Comparison of ENCODE assay signal across 9 cellular contexts in genomic region chr1:31587720-31588423, GRCh38. TPM values are rescaled to one million over a fixed set of nuclear protein-coding genes. Genes with fewer than 3 reads are reported as not detected.
DNase-seq lines count a peak whose midpoint lies in the region; FAIRE-seq and TF ChIP-seq lines count a peak whose summit lies in the region.
"Had no signal": no experiment of that assay in that cellular context is flagged by ENCODE, and none has a peak within 500 bp of the region (broad histone marks: within the 10 kb centered on the region; RNA-seq: fewer than 3 reads in every experiment).

No MANE protein-coding gene starts in this region.

- peak overlapping the region; percentile 80; the same call in 1 of the 2 replicates for H2BK20ac ChIP-seq in H1 (ENCODE audit: low read length)

- WGBS in H1 (ENCODE audit: extremely low coverage in 1 of 2, insufficient coverage in 1 of 2, insufficient read length in 1 of 2, insufficient replicate concordance in 2 of 2, low coverage in 1 of 2, low lambda C conversion rate in 2 of 2, missing lambda C conversion rate in 1 of 2), 2 experiments: 52% methylated on average over 14 of the region's 14 CpGs; no CpG with 5 or more reads in 1 of the 2 experiments
- WGBS in stomach, 5 donors: 28 to 40% (median 34%) methylated on average over 11 to 14 of the region's 14 CpGs

- H3K14ac ChIP-seq in H1 (ENCODE audit: insufficient read length): no peak overlapping the region

- H3K4me1 ChIP-seq in H1 (replicated peaks in 1 of 4; ENCODE audit: control insufficient read depth in 3 of 4, insufficient read depth in 4 of 4, low read length in 3 of 4) (peaks cover 2 to 12% (median 10%) of the 10 kb centered on the region in 4 experiments), muscle layer of colon (ENCODE audit: insufficient read depth, low read length) (peaks cover 59% of the 10 kb centered on the region), stomach (peaks cover 46 to 75% (median 60%) of the 10 kb centered on the region in 4 donors)

- H2BK15ac ChIP-seq in H1 (ENCODE audit: low read length): peak overlapping the region; percentile 81; the same call in 1 of the 2 replicates

- no peak overlapping the region for H3K4ac ChIP-seq in H1 (replicated peaks; ENCODE audit: insufficient read length, low read depth, low read length)

- TF ChIP-seq CTCF in H1 (IDR thresholded peaks at IDR 0.05; ENCODE audit: control extremely low read depth in 1 of 3, insufficient read depth in 1 of 3, low read depth in 1 of 3, low read length in 3 of 3) (peak; percentile 72 to 94 (median 94)), stomach (IDR thresholded peaks at IDR 0.05) (peak in 5 of 7 experiments; percentile 39 to 57 (median 49))

- H2AFZ ChIP-seq in H1 (ENCODE audit: low read length): no peak overlapping the region

- peak overlapping the region; percentile 82; the same call in 1 of the 2 replicates for H2BK12ac ChIP-seq in H1 (ENCODE audit: low read depth, low read length)

- TF ChIP-seq EP300 in H1 (IDR thresholded peaks at IDR 0.05; ENCODE audit: borderline replicate concordance in 1 of 2, low read depth in 2 of 2, low read length in 2 of 2): no peak
- TF ChIP-seq EP300 in stomach (IDR thresholded peaks at IDR 0.05): no peak

- CTCF ChIA-PET in H1 (lab: Charles Lee; ENCODE audit: partially characterized antibody): interaction anchor here (0.7 to 4.2 kb wide), 20 partner anchors 9 to 170 kb away, joined by 3 to 43 read pairs (median 4); partner anchors contain the start of gene TINAGL1

- H3K27me3 ChIP-seq in H1 (replicated peaks in 1 of 4; ENCODE audit: control insufficient read depth in 3 of 4, extremely low read depth in 1 of 4, insufficient read depth in 3 of 4, low read length in 3 of 4): peaks cover 0 to 12% (median 5%) of the 10 kb centered on the region in 4 experiments; a peak in 4 of 7 replicates
- no peaks in the 10 kb centered on the region for H3K27me3 ChIP-seq in muscle layer of colon (ENCODE audit: control insufficient read depth in 1 of 2, insufficient read depth in 2 of 2, low read length in 2 of 2)
- H3K27me3 ChIP-seq in stomach: peaks cover 0 to 6% (median under 1%) of the 10 kb centered on the region in 3 donors

- peak overlapping the region; percentile 68; the same call in 1 of the 2 replicates for H2AK5ac ChIP-seq in H1 (ENCODE audit: low read depth, low read length)

- H3K23ac ChIP-seq in H1 (ENCODE audit: insufficient read length): no peak overlapping the region

- H4K5ac ChIP-seq in H1 (ENCODE audit: insufficient read length, low read depth, low read length): no peak overlapping the region

- H3K4me3 ChIP-seq in H1 (ENCODE audit: extremely low read depth in 1 of 4, insufficient read depth in 2 of 4, low read depth in 3 of 4, low read length in 4 of 4) (peak overlapping the region in 1 of 4 experiments; percentile 62; a peak in 1 of 8 replicates), muscle layer of colon (ENCODE audit: low read depth in 1 of 2, low read length in 2 of 2) (peak overlapping the region in 1 of 2 donors; percentile 49), stomach (peak overlapping the region in 2 of 4 donors; percentile 41 to 50)

- no peaks in the 10 kb centered on the region for H3K79me1 ChIP-seq in H1 (ENCODE audit: low read depth, low read length)

- H3K27ac ChIP-seq in H1 (ENCODE audit: low read depth, low read length): no peak overlapping the region
- peak overlapping the region; percentile 89 for H3K27ac ChIP-seq in muscle layer of colon (ENCODE audit: low read depth, low read length)
- peak overlapping the region; percentile 66 to 92 (median 81) for H3K27ac ChIP-seq in stomach

- peak; percentile 50 for FAIRE-seq in H1 (lab: Jason Lieb, UNC)

- TF ChIP-seq POLR2A in H1 (IDR thresholded peaks at IDR 0.05; ENCODE audit: control extremely low read depth in 1 of 2, low read depth in 2 of 2, low read length in 2 of 2) (peak in 1 of 2 experiments; percentile 42; a peak in 1 of 3 replicates), stomach (IDR thresholded peaks at IDR 0.05) (no peak)

- intact Hi-C loops in stomach (cut with DNase I; ENCODE audit: low total_unique reads): no loop called here

- H4K8ac ChIP-seq in H1 (ENCODE audit: extremely low read depth, insufficient read depth, low read length): no peak overlapping the region

- no peak overlapping the region; the same call in 1 of the 2 replicates for H3K18ac ChIP-seq in H1 (ENCODE audit: extremely low read depth, low read length)

- H4K91ac ChIP-seq in H1 (replicated peaks; ENCODE audit: insufficient read length, low read length): peak overlapping the region; percentile 8

- POLR2A ChIA-PET in H1 (lab: Charles Lee; ENCODE audit: partially characterized antibody): interaction anchor here (0.5 to 1.0 kb wide), 3 partner anchors 25 to 250 kb away, joined by 3 to 5 read pairs (median 3); partner anchors contain the start of gene PEF1

- H2BK120ac ChIP-seq in H1 (replicated peaks; ENCODE audit: low read depth, low read length): no peak overlapping the region

- no peaks in the 10 kb centered on the region for H3K9me3 ChIP-seq in H1 (ENCODE audit: insufficient read depth in 2 of 2, low read depth in 1 of 2, low read length in 1 of 2)
- no peaks in the 10 kb centered on the region for H3K9me3 ChIP-seq in muscle layer of colon (ENCODE audit: low read length)
- H3K9me3 ChIP-seq in stomach: no peaks in the 10 kb centered on the region

- DNase-seq in NCI-H1436 (lab: John Stamatoyannopoulos, UW): peak; percentile 47
- DNase-seq in NCI-H1436 treated with DMSO at 0.1 percent for 48 hours (lab: John Stamatoyannopoulos, UW): no peak
- DNase-seq in NCI-H1092 treated with DMSO at 0.1 percent for 48 hours (lab: John Stamatoyannopoulos, UW): peak; percentile 44
- DNase-seq in activated CD4-positive, alpha-beta T cell treated with anti-CD3 and anti-CD28 coated beads for 4 hours: peak; percentile 20 to 33
- DNase-seq in H1 (ENCODE audit: low read depth in 1 of 2, low spot score in 2 of 2): peak in 1 of 2 experiments; percentile 91
- peak; percentile 71 for DNase-seq in stomach
- DNase-seq in midbrain (lab: John Stamatoyannopoulos, UW): no peak

- peak overlapping the region; percentile 52 to 60; a peak in 1 of 4 replicates for H3K4me2 ChIP-seq in H1 (ENCODE audit: insufficient read depth in 1 of 2, low read depth in 2 of 2, low read length in 2 of 2)

- H3K36me3 ChIP-seq in H1 (ENCODE audit: control insufficient read depth in 2 of 4, insufficient read depth in 4 of 4, low read length in 3 of 4) (no peaks in the 10 kb centered on the region), muscle layer of colon (ENCODE audit: insufficient read depth, low read length) (peaks cover 24% of the 10 kb centered on the region), stomach (peaks cover 18 to 42% (median 35%) of the 10 kb centered on the region in 4 donors)

- H3K9ac ChIP-seq in H1 (replicated peaks in 1 of 4; ENCODE audit: extremely low read depth in 1 of 4, low read depth in 3 of 4, low read length in 3 of 4): no peak overlapping the region
- peak overlapping the region; percentile 59 for H3K9ac ChIP-seq in muscle layer of colon (ENCODE audit: low read length)

- no peak overlapping the region for H3K56ac ChIP-seq in H1 (replicated peaks; ENCODE audit: insufficient read length, low read depth, low read length)

- H3K79me2 ChIP-seq in H1 (ENCODE audit: control insufficient read depth in 1 of 2, insufficient read depth in 2 of 2, low read length in 2 of 2): no peaks in the 10 kb centered on the region

- TF ChIP-seq RAD21 in H1 (IDR thresholded peaks at IDR 0.05 in 1 of 2, conservative IDR thresholded peaks at IDR 0.05 in 1 of 2; ENCODE audit: low read depth in 2 of 2, low read length in 2 of 2): peak; percentile 43 to 59

- H2BK5ac ChIP-seq in H1 (ENCODE audit: low read depth, low read length): no peak overlapping the region

- no peaks in the 10 kb centered on the region; the same call in 1 of the 2 replicates for H3K23me2 ChIP-seq in H1 (ENCODE audit: low read depth, low read length)

- no peaks in the 10 kb centered on the region for H4K20me1 ChIP-seq in H1 (replicated peaks in 1 of 2; ENCODE audit: control insufficient read depth in 1 of 2, insufficient read depth in 2 of 2, low read length in 2 of 2)

TF ChIP-seq in H1, 55 proteins besides CTCF, POLR2A, EP300 and RAD21 (continues in another document):
- TF ChIP-seq SP2 (IDR thresholded peaks at IDR 0.05; ENCODE audit: low read length) (no peak), GABPA (IDR thresholded peaks at IDR 0.05; ENCODE audit: borderline replicate concordance, insufficient read depth, low read length) (0 out of 2 replicates have a peak, but pooled peaks have one; percentile 34)

RNA-seq across cellular contexts. Expression of gene TINAGL1, which starts 11.6 kb away (rescaled TPM):
- 9.7 and 11.2 TPM in 2 replicates for total RNA-seq in H1 (2021; fragmentation: NEBNext Ultra II Directional; extraction: Animal tissue kit (Norgen Biotek cat#: 25700))
- 21.7 and 24.2 TPM in 2 replicates for polyA plus RNA-seq in H1 (2011; rRNA removed)
- 14.3 TPM for polyA plus RNA-seq in H1 (2011; cell fraction: cytosol; rRNA removed)
- 25.4 TPM for polyA plus RNA-seq in H1 (2011; cell fraction: nucleus; rRNA removed)
- 6.3 to 11.6 TPM (median 10.3 TPM) in 4 replicates for polyA plus RNA-seq in H1 (2012, experiment 1 of 2)
- polyA plus RNA-seq in H1 (2012, experiment 2 of 2): 12.6 TPM
- polyA plus RNA-seq in H1 (2013, experiment 1 of 2): 11.6 TPM
- polyA plus RNA-seq in H1 (2013, experiment 2 of 2): 12.2 TPM
- 10.0 and 12.2 TPM in 2 replicates for polyA minus RNA-seq in H1 (2011; rRNA and poly(A)+ RNA removed)
- 7.3 TPM for polyA minus RNA-seq in H1 (2011; cell fraction: cytosol; rRNA and poly(A)+ RNA removed)
- 12.3 TPM for polyA minus RNA-seq in H1 (2011; cell fraction: nucleus; rRNA and poly(A)+ RNA removed)
- 100 to 1,000 TPM in 4 of 5 donors, 10 to 100 TPM in 1; 88.1 to 691 (median 173) TPM for total RNA-seq in stomach
- polyA plus RNA-seq in stomach: 10 to 100 TPM; 17.9 to 43.8 (median 37.6) TPM
- total RNA-seq: CD8-positive, alpha-beta memory T cell had no signal
- polyA plus RNA-seq: CD8-positive, alpha-beta memory T cell had no signal

RNA-seq across cellular contexts. Expression of gene HCRTR1, which starts 29.6 kb away (rescaled TPM):
- 0.35 and 0.44 TPM in 2 replicates for total RNA-seq in H1 (2021; fragmentation: NEBNext Ultra II Directional; extraction: Animal tissue kit (Norgen Biotek cat#: 25700))
- polyA plus RNA-seq in H1 (2011; rRNA removed): 0.39 and 0.61 TPM in 2 replicates
- polyA plus RNA-seq in H1 (2011; cell fraction: cytosol; rRNA removed): 0.65 TPM
- 1.2 TPM for polyA plus RNA-seq in H1 (2011; cell fraction: nucleus; rRNA removed)
- polyA plus RNA-seq in H1 (2012, experiment 1 of 2): 0.29 to 0.44 TPM (median 0.36 TPM) in 3 of 4 replicates, not detected in the other
- polyA plus RNA-seq in H1 (2012, experiment 2 of 2): 0.21 TPM
- 0.22 TPM for polyA plus RNA-seq in H1 (2013, experiment 1 of 2)
- 0.33 TPM for polyA plus RNA-seq in H1 (2013, experiment 2 of 2)
- polyA minus RNA-seq in H1 (2011; rRNA and poly(A)+ RNA removed): 0.32 and 0.35 TPM in 2 replicates
- not detected for polyA minus RNA-seq in H1 (2011; cell fraction: cytosol; rRNA and poly(A)+ RNA removed)
- polyA minus RNA-seq in H1 (2011; cell fraction: nucleus; rRNA and poly(A)+ RNA removed): not detected
- not detected for total RNA-seq in stomach
- polyA plus RNA-seq in stomach: not detected
- total RNA-seq: CD8-positive, alpha-beta memory T cell had no signal
- polyA plus RNA-seq: CD8-positive, alpha-beta memory T cell had no signal

RNA-seq across cellular contexts. Expression of gene PEF1, which starts 56.8 kb away (rescaled TPM):
- 35.2 and 38.8 TPM in 2 replicates for total RNA-seq in H1 (2021; fragmentation: NEBNext Ultra II Directional; extraction: Animal tissue kit (Norgen Biotek cat#: 25700))
- polyA plus RNA-seq in H1 (2011; rRNA removed): 61.2 and 69.2 TPM in 2 replicates
- 51.1 TPM for polyA plus RNA-seq in H1 (2011; cell fraction: cytosol; rRNA removed)
- 50.9 TPM for polyA plus RNA-seq in H1 (2011; cell fraction: nucleus; rRNA removed)
- polyA plus RNA-seq in H1 (2012, experiment 1 of 2): 32.7 to 43.6 TPM (median 41.6 TPM) in 4 replicates
- polyA plus RNA-seq in H1 (2012, experiment 2 of 2): 65.6 TPM
- 30.8 TPM for polyA plus RNA-seq in H1 (2013, experiment 1 of 2)
- 31.1 TPM for polyA plus RNA-seq in H1 (2013, experiment 2 of 2)
- polyA minus RNA-seq in H1 (2011; rRNA and poly(A)+ RNA removed): 63.3 and 65.6 TPM in 2 replicates
- polyA minus RNA-seq in H1 (2011; cell fraction: cytosol; rRNA and poly(A)+ RNA removed): 23.8 TPM
- polyA minus RNA-seq in H1 (2011; cell fraction: nucleus; rRNA and poly(A)+ RNA removed): 28.8 TPM
- 10 to 100 TPM; 19.7 to 91.0 (median 69.6) TPM for total RNA-seq in stomach
- 10 to 100 TPM; 54.7 to 71.9 (median 62.7) TPM for polyA plus RNA-seq in stomach

Comparison
In these comparisons a context has a peak if more than half of its experiments do, and no peak if none do; other contexts are left out.
1. DNase-seq: peak in NCI-H1436 (single experiment), NCI-H1092 treated with DMSO at 0.1 percent for 48 hours (single experiment), activated CD4-positive, alpha-beta T cell treated with anti-CD3 and anti-CD28 coated beads for 4 hours (2 of 2) and stomach (single experiment); none in NCI-H1436 treated with DMSO at 0.1 percent for 48 hours (single experiment) and midbrain (single experiment).